Comparison of ENCODE assay signal across 1 cellular context in genomic region chr20:40016884-40017283, GRCh38.
TF ChIP-seq lines count a peak whose summit lies in the region.

No MANE protein-coding gene starts in this region.

TF ChIP-seq in HEK293, 187 proteins besides CTCF, POLR2A, EP300 and RAD21 (continued from another document):
- no peak for TF ChIP-seq ZNF510 (tag by site-specific recombination; IDR thresholded peaks at IDR 0.05; ENCODE audit: insufficient replicate concordance)
- peak; percentile 48 for TF ChIP-seq EGR2 (tag by site-specific recombination; IDR thresholded peaks at IDR 0.05; ENCODE audit: low read depth)
- TF ChIP-seq ZSCAN30 (tag by site-specific recombination; IDR thresholded peaks at IDR 0.05) = no peak
